In genomic region chr4:1050486-1051213, GRCh38 we compare ENCODE assay signal across 2 cellular contexts.
TF ChIP-seq lines count a peak whose summit lies in the region.

No MANE protein-coding gene starts in this region.

TF ChIP-seq in SK-N-SH, 30 proteins besides CTCF, POLR2A, EP300 and RAD21 (continued from another document):
- TF ChIP-seq NRF1 (IDR thresholded peaks at IDR 0.05; ENCODE audit: low read depth, low read length) (no peak), GATA2 (CRISPR knock-in tag; IDR thresholded peaks at IDR 0.05) (no peak), GABPA (IDR thresholded peaks at IDR 0.05; ENCODE audit: low read depth) (no peak), USF2 (IDR thresholded peaks at IDR 0.05; ENCODE audit: borderline replicate concordance, low read depth, low read length) (no peak), TCF12 (IDR thresholded peaks at IDR 0.05) (no peak)

TF ChIP-seq in SK-N-SH treated with all-trans-retinoic acid at 6 μM for 48 hours, 23 proteins besides CTCF, POLR2A, EP300 and RAD21 (continued from another document):
- TF ChIP-seq CSRNP3 (CRISPR knock-in tag; IDR thresholded peaks at IDR 0.05), result no peak
- no peak for TF ChIP-seq TSHZ2 (CRISPR knock-in tag; IDR thresholded peaks at IDR 0.05)
- TF ChIP-seq ZNF565 (CRISPR knock-in tag; conservative IDR thresholded peaks at IDR 0.05; ENCODE audit: low read depth), result no peak
- no peak for TF ChIP-seq PATZ1 (CRISPR knock-in tag; IDR thresholded peaks at IDR 0.05; ENCODE audit: borderline replicate concordance)
- TF ChIP-seq OSR1 (CRISPR knock-in tag; IDR thresholded peaks at IDR 0.05), result no peak
- TF ChIP-seq BACH2 (CRISPR knock-in tag; IDR thresholded peaks at IDR 0.05; ENCODE audit: borderline replicate concordance), result no peak
- no peak for TF ChIP-seq TCF4 (CRISPR knock-in tag; IDR thresholded peaks at IDR 0.05; ENCODE audit: borderline replicate concordance)
- no peak for TF ChIP-seq RARB (CRISPR knock-in tag; IDR thresholded peaks at IDR 0.05)
- no peak for TF ChIP-seq ISL1 (CRISPR knock-in tag; IDR thresholded peaks at IDR 0.05)
- no peak for TF ChIP-seq ZNF8 (CRISPR knock-in tag; IDR thresholded peaks at IDR 0.05)
- TF ChIP-seq GLIS3 (CRISPR knock-in tag; IDR thresholded peaks at IDR 0.05), result no peak
- TF ChIP-seq CREB5 (CRISPR knock-in tag; IDR thresholded peaks at IDR 0.05; ENCODE audit: low read depth), result no peak
- TF ChIP-seq POU6F1 (CRISPR knock-in tag; IDR thresholded peaks at IDR 0.05; ENCODE audit: borderline replicate concordance, low read depth), result no peak
